19 cellular contexts compared by ENCODE assay signal in genomic region chr15:24924153-24924552, GRCh38. TPM values are rescaled to one million over a fixed set of nuclear protein-coding genes. Genes with fewer than 3 reads are reported as not detected.
A peak's percentile ranks its signal among the peaks of the same experiment; 100 is the strongest.
DNase-seq lines count a peak whose midpoint lies in the region; ATAC-seq and TF ChIP-seq lines count a peak whose summit lies in the region.
"Had no signal": no experiment of that assay in that cellular context is flagged by ENCODE, and none has a peak within 500 bp of the region (broad histone marks: within the 10 kb centered on the region; RNA-seq: fewer than 3 reads in every experiment).

No MANE protein-coding gene starts in this region.

- H3K9me3 Mint-ChIP-seq in H9 (peaks cover 62 to 90% of the 10 kb centered on the region in 2 experiments), endodermal cell (peaks cover 43% of the 10 kb centered on the region), mesothelial cell of epicardium (peaks cover 23% of the 10 kb centered on the region)

- H4K5ac ChIP-seq in H9 (ENCODE audit: insufficient read length, low read depth, low read length): no peak overlapping the region

- no peak overlapping the region for H3K4me2 ChIP-seq in H9 (ENCODE audit: insufficient read depth, insufficient read length, low read length)

- H2AK5ac ChIP-seq in H9 (ENCODE audit: insufficient read length, low read length): no peak overlapping the region

- H3K79me2 ChIP-seq in H9 (ENCODE audit: insufficient read depth, low read length): no peaks in the 10 kb centered on the region

- H4K91ac ChIP-seq in H9 (ENCODE audit: insufficient read length, low read depth, low read length): no peak overlapping the region

- peak overlapping the region; percentile 17 for H3K4me3 ChIP-seq in endodermal cell (ENCODE audit: low read length)

- H3K27me3 Mint-ChIP-seq in H9 (ENCODE audit: low read depth) (no peaks in the 10 kb centered on the region), endodermal cell (ENCODE audit: insufficient read depth) (no peaks in the 10 kb centered on the region), mesothelial cell of epicardium (ENCODE audit: low read depth) (no peaks in the 10 kb centered on the region)

- H3K9ac ChIP-seq in H9 (ENCODE audit: extremely low read depth, insufficient read length, low read length) (no peak overlapping the region), endodermal cell (ENCODE audit: extremely low read depth, low read length, poor library complexity, severe bottlenecking) (no peak overlapping the region)

- H3K27ac ChIP-seq in H9 (ENCODE audit: insufficient read length, low read depth, low read length) (no peak overlapping the region), VCaP (peak overlapping the region; percentile 96; the same call in 1 of the 2 replicates), endodermal cell (ENCODE audit: low read depth, low read length) (no peak overlapping the region)

- no peak overlapping the region for H3K23ac ChIP-seq in H9 (ENCODE audit: insufficient read length, low read depth, low read length)

- H3K79me1 ChIP-seq in H9 (ENCODE audit: insufficient read depth, low read depth, low read length, poor library complexity, severe bottlenecking): no peaks in the 10 kb centered on the region

- no peak for TF ChIP-seq CTCF in H9 (conservative IDR thresholded peaks at IDR 0.05)
- no peak for TF ChIP-seq CTCF in VCaP (conservative IDR thresholded peaks at IDR 0.05)
- TF ChIP-seq CTCF in endodermal cell (conservative IDR thresholded peaks at IDR 0.05): no peak
- no peak for TF ChIP-seq CTCF in mesothelial cell of epicardium (IDR thresholded peaks at IDR 0.05; ENCODE audit: unreplicated experiment)
- TF ChIP-seq CTCF in GM10266 (IDR thresholded peaks at IDR 0.05; ENCODE audit: control insufficient read depth, insufficient read depth, low read depth, missing control alignments): no peak

- H3K36me3 Mint-ChIP-seq in H9 (ENCODE audit: insufficient read depth in 1 of 3, low read depth in 3 of 3): peaks cover under 1 to 18% (median 13%) of the 10 kb centered on the region in 3 experiments; a peak in 4 of 7 replicates
- peaks cover 10% of the 10 kb centered on the region for H3K36me3 Mint-ChIP-seq in endodermal cell (ENCODE audit: low read depth)
- H3K36me3 Mint-ChIP-seq in mesothelial cell of epicardium: peaks cover 15% of the 10 kb centered on the region
- H3K36me3 Mint-ChIP-seq: CD4-positive, alpha-beta memory T cell had no signal

- no peak overlapping the region for H2AFZ ChIP-seq in H9 (ENCODE audit: low read length)

- H3K27me3 ChIP-seq in H9 (ENCODE audit: insufficient read depth, low read length): no peaks in the 10 kb centered on the region
- no peaks in the 10 kb centered on the region for H3K27me3 ChIP-seq in endodermal cell (ENCODE audit: control insufficient read depth, insufficient read depth, low read length, poor library complexity, severe bottlenecking)

- no peak overlapping the region for H2BK5ac ChIP-seq in H9 (ENCODE audit: insufficient read length, low read length)

- H3K18ac ChIP-seq in H9 (ENCODE audit: insufficient read length, low read depth, low read length): no peak overlapping the region

- H3K4me1 ChIP-seq in H9 (ENCODE audit: insufficient read depth, low read length) (peaks cover 2% of the 10 kb centered on the region; the same call in 1 of the 2 replicates), endodermal cell (ENCODE audit: control insufficient read depth, insufficient read depth, low read length) (no peaks in the 10 kb centered on the region)

- no peak overlapping the region for H3K4me3 Mint-ChIP-seq in H9
- no peak overlapping the region for H3K4me3 Mint-ChIP-seq in endodermal cell
- H3K4me3 Mint-ChIP-seq in mesothelial cell of epicardium: no peak overlapping the region
- H3K4me3 Mint-ChIP-seq: CD4-positive, alpha-beta memory T cell had no signal

- H3K23me2 ChIP-seq in H9 (ENCODE audit: insufficient read length, low read depth, low read length, poor library complexity, severe bottlenecking): peaks cover 2% of the 10 kb centered on the region

- no peaks in the 10 kb centered on the region for H4K20me1 ChIP-seq in H9 (ENCODE audit: control insufficient read depth, insufficient read depth, insufficient read length)

- H2BK12ac ChIP-seq in H9 (ENCODE audit: insufficient read length, low read depth, low read length): no peak overlapping the region

- no peak overlapping the region for H3K14ac ChIP-seq in H9 (ENCODE audit: insufficient read depth, low read length)

- no peak for ATAC-seq in HG03378 (IDR thresholded peaks at IDR 0.05; ENCODE audit: unreplicated experiment)
- ATAC-seq: HCT116 had no signal

- WGBS in H9 (ENCODE audit: extremely low coverage, insufficient read length, low lambda C conversion rate): no CpG with 5 or more reads among the region's 3 CpGs
- 54 to 68% methylated on average over 3 of the region's 3 CpGs for WGBS in endodermal cell (ENCODE audit: insufficient coverage in 1 of 2, insufficient read length in 1 of 2), 2 experiments

- H3K27ac Mint-ChIP-seq in H9: peak overlapping the region in 2 of 3 experiments; percentile 18 to 35; a peak in 2 of 7 replicates
- H3K27ac Mint-ChIP-seq in endodermal cell: no peak overlapping the region
- H3K27ac Mint-ChIP-seq in mesothelial cell of epicardium: peak overlapping the region; percentile 72
- H3K27ac Mint-ChIP-seq: CD4-positive, alpha-beta memory T cell had no signal

- H3K36me3 ChIP-seq in endodermal cell (ENCODE audit: control insufficient read depth, insufficient read depth, low read length): peaks cover 33% of the 10 kb centered on the region

- H3K4me1 Mint-ChIP-seq in H9 (peaks cover 31% of the 10 kb centered on the region in 2 experiments), endodermal cell (peaks cover 15% of the 10 kb centered on the region), mesothelial cell of epicardium (peaks cover 23% of the 10 kb centered on the region)
- H3K4me1 Mint-ChIP-seq: CD4-positive, alpha-beta memory T cell had no signal

- no peak overlapping the region for H2BK15ac ChIP-seq in H9 (ENCODE audit: low read depth, low read length)

- H4K8ac ChIP-seq in H9 (replicated peaks; ENCODE audit: insufficient read length, low read depth, low read length): no peak overlapping the region

- no peak overlapping the region for H3K4ac ChIP-seq in H9 (ENCODE audit: low read depth, low read length)

- H3K9me3 ChIP-seq in H9 (ENCODE audit: control insufficient read depth, low read depth, low read length) (peaks cover 32% of the 10 kb centered on the region), endodermal cell (ENCODE audit: control insufficient read depth, low read length) (peaks cover 16% of the 10 kb centered on the region)

- H3T11ph ChIP-seq in H9 (ENCODE audit: low read length): no peak overlapping the region

- no peak overlapping the region for H2BK120ac ChIP-seq in H9 (ENCODE audit: low read depth, low read length, poor library complexity, severe bottlenecking)

- H2BK20ac ChIP-seq in H9 (ENCODE audit: low read depth, low read length, poor library complexity, severe bottlenecking): no peak overlapping the region

- DNase-seq in H9 (no peak), endodermal cell (no peak), mesothelial cell of epicardium (ENCODE audit: low spot score in 2 of 2, unreplicated experiment in 2 of 2) (no peak), GM10266 (ENCODE audit: extremely low spot score) (no peak), activated T-cell treated with anti-CD3 and anti-CD28 coated beads for 4 hours (no peak)
- DNase-seq: C1 segment of cervical spinal cord; Calu3; CD4-positive, alpha-beta memory T cell; COR-L47; DMS53; DMS79 treated with DMSO at 0.1 percent for 48 hours; GF-D8; GOT3; H7 had no signal

- H3K56ac ChIP-seq in H9 (ENCODE audit: insufficient read length, low read depth, low read length): no peak overlapping the region

RNA-seq across cellular contexts. Expression of gene SNRPN, which starts 30.6 kb away (rescaled TPM):
- total RNA-seq in H9 (2021): 893 and 900 TPM in 2 replicates
- 100 to 1,000 TPM; 287 to 299 TPM for total RNA-seq in endodermal cell
- 339 TPM for polyA plus RNA-seq in endodermal cell (2013, experiment 1 of 2)
- 291 TPM for polyA plus RNA-seq in endodermal cell (2013, experiment 2 of 2)
- total RNA-seq in mesothelial cell of epicardium: 156 to 164 TPM (median 160 TPM) in 3 replicates
- total RNA-seq: Calu3 had no signal

RNA-seq across cellular contexts. Expression of gene SNURF, which starts 30.6 kb away (rescaled TPM):
- total RNA-seq in H9 (2021) (134 and 188 TPM in 2 replicates), endodermal cell (10 to 100 TPM; 21.8 to 27.2 TPM), mesothelial cell of epicardium (22.6 to 33.1 TPM (median 27.0 TPM) in 3 replicates)
- polyA plus RNA-seq in endodermal cell (2013, experiment 1 of 2): 24.9 TPM
- polyA plus RNA-seq in endodermal cell (2013, experiment 2 of 2): 42.8 TPM
- total RNA-seq: A172, Calu3, G401 had no signal
